Comparison of ENCODE assay signal across 9 cellular contexts in the genomic region with DNA sequence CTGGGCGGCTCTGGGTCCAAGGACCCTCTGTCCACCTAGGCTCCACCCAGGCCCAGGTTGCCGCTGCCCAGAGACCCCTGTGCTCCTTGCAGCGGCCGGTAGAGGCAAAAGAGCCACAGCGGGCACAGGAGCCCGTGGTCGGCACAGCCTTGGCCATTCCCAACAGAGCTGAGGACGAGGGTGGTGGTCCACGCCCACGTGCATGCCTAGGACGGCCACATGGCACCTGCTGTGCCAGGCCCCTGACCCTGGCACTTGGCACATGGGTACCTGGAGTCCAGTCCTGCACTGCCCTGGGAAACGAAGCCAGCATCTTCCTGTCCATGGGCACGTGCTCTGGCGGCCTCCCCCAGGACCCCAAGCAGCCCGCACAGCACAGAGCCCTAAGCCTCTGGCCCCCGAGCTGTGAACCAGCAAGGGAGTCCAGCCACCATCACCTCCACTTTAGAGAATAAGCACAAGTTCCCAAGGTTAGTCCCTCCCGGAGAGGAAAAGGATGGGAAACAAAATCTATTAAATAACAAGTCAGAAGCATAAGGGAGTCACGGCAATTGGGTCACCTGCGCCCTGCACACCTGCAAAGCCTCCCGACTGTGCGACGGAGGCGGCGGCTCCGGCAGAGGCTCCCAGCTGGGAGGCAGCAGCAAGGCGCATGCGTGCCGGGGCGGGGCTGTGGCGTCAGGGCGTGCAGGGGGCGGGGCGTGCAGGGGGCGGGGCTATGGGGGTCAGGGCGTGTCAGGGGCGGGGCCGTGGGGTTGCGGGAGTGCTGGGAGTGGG. TPM values are rescaled to one million over a fixed set of nuclear protein-coding genes. Genes with fewer than 3 reads are reported as not detected.
A peak's percentile ranks its signal among the peaks of the same experiment; 100 is the strongest.
DNase-seq lines count a peak whose midpoint lies in the region; ATAC-seq, FAIRE-seq and TF ChIP-seq lines count a peak whose summit lies in the region.
"Had no signal": no experiment of that assay in that cellular context is flagged by ENCODE, and none has a peak within 500 bp of the region (broad histone marks: within the 10 kb centered on the region; RNA-seq: fewer than 3 reads in every experiment).

No MANE protein-coding gene starts in this region.

- intact Hi-C loops in CD4-positive, alpha-beta T cell (cut with DNase I, micrococcal nuclease): no loop called here

- TF ChIP-seq EP300 in Ishikawa (IDR thresholded peaks at IDR 0.05; ENCODE audit: borderline replicate concordance): no peak

- no peak overlapping the region for H3K27ac ChIP-seq in CD4-positive, alpha-beta T cell (ENCODE audit: low read depth, low read length)
- H3K27ac ChIP-seq in ectodermal cell (ENCODE audit: insufficient read depth, low read depth, low read length, poor library complexity, severe bottlenecking) (no peak overlapping the region), neural progenitor cell (no peak overlapping the region)
- H3K27ac ChIP-seq: epithelial cell of prostate had no signal

- TF ChIP-seq CTCF in CD4-positive, alpha-beta T cell (IDR thresholded peaks at IDR 0.05): no peak
- no peak for TF ChIP-seq CTCF in neural progenitor cell (IDR thresholded peaks at IDR 0.05)

- no peak overlapping the region for H3K4me3 Mint-ChIP-seq in CD4-positive, alpha-beta T cell
- H3K4me3 Mint-ChIP-seq in neural progenitor cell: peak overlapping the region; percentile 80

- CTCF ChIA-PET in CD4-positive, alpha-beta T cell (lab: Charles Lee): no interaction called here

- no peak for FAIRE-seq in urothelium cell line (lab: Jason Lieb, UNC)

- H3K36me3 ChIP-seq in ectodermal cell (ENCODE audit: control insufficient read depth, insufficient read depth, low read length): no peaks in the 10 kb centered on the region
- no peaks in the 10 kb centered on the region for H3K36me3 ChIP-seq in neural progenitor cell

- ATAC-seq in CD4-positive, alpha-beta T cell (ENCODE audit: poor library complexity): peak; percentile 71
- ATAC-seq in HG02763 (IDR thresholded peaks at IDR 0.05; ENCODE audit: unreplicated experiment) (no peak), GM21423 (IDR thresholded peaks at IDR 0.05; ENCODE audit: unreplicated experiment) (no peak)

- POLR2A ChIA-PET in CD4-positive, alpha-beta T cell (lab: Charles Lee): no interaction called here

- TF ChIP-seq RAD21 in Ishikawa (IDR thresholded peaks at IDR 0.05; ENCODE audit: low read depth): no peak

- H3K4me1 Mint-ChIP-seq in CD4-positive, alpha-beta T cell (ENCODE audit: low read depth): no peaks in the 10 kb centered on the region
- H3K4me1 Mint-ChIP-seq in neural progenitor cell: peaks cover 16% of the 10 kb centered on the region

- H3K4me1 ChIP-seq in ectodermal cell (ENCODE audit: control insufficient read depth, insufficient read depth, low read length) (no peaks in the 10 kb centered on the region), neural progenitor cell (peaks cover 22% of the 10 kb centered on the region)

- WGBS in ectodermal cell, 2 experiments: 39% methylated on average over 38 of the region's 38 CpGs

- peak overlapping the region; percentile 75 for H3K4me2 ChIP-seq in neural progenitor cell

- H3K27me3 ChIP-seq in CD4-positive, alpha-beta T cell (ENCODE audit: control insufficient read depth, insufficient read depth, low read length): no peaks in the 10 kb centered on the region
- H3K27me3 ChIP-seq in ectodermal cell (ENCODE audit: control insufficient read depth, insufficient read depth, low read length, poor library complexity, severe bottlenecking) (no peaks in the 10 kb centered on the region), neural progenitor cell (peaks cover 7% of the 10 kb centered on the region)

- H3K36me3 Mint-ChIP-seq in CD4-positive, alpha-beta T cell (ENCODE audit: low read depth): no peaks in the 10 kb centered on the region
- H3K36me3 Mint-ChIP-seq in neural progenitor cell: no peaks in the 10 kb centered on the region

- H2AFZ ChIP-seq in neural progenitor cell (replicated peaks): no peak overlapping the region

- DNase-seq in CD4-positive, alpha-beta T cell: peak; percentile 23 to 76 (median 38)
- peak; percentile 66 for DNase-seq in activated CD4-positive, CD25-positive, alpha-beta regulatory T cell treated with anti-CD3 and anti-CD28 coated beads, Interleukin-2, amount 50 U/mL, for 72 hours
- DNase-seq in neural progenitor cell (ENCODE audit: low spot score) (peak; percentile 80), urothelium cell line (ENCODE audit: low spot score) (peak; percentile 93)

- no peak overlapping the region for H3K9ac ChIP-seq in neural progenitor cell

- no peaks in the 10 kb centered on the region for H4K20me1 ChIP-seq in neural progenitor cell (ENCODE audit: low read depth)

- H3K27me3 Mint-ChIP-seq in CD4-positive, alpha-beta T cell: no peaks in the 10 kb centered on the region
- peaks cover 9% of the 10 kb centered on the region for H3K27me3 Mint-ChIP-seq in neural progenitor cell (ENCODE audit: insufficient read depth, low read depth)

- peaks cover 12% of the 10 kb centered on the region for H3F3A ChIP-seq in neural progenitor cell (ENCODE audit: low read depth)

- H3K4me3 ChIP-seq in ectodermal cell (ENCODE audit: insufficient read depth, low read depth, low read length) (peak overlapping the region; percentile 38), neural progenitor cell (peak overlapping the region; percentile 52)

- H3K9me3 ChIP-seq in CD4-positive, alpha-beta T cell (ENCODE audit: control insufficient read depth, low read length): no peaks in the 10 kb centered on the region
- H3K9me3 ChIP-seq in ectodermal cell (ENCODE audit: control insufficient read depth, low read length): no peaks in the 10 kb centered on the region
- no peaks in the 10 kb centered on the region for H3K9me3 ChIP-seq in neural progenitor cell (ENCODE audit: low read depth)

- H3K27ac Mint-ChIP-seq in CD4-positive, alpha-beta T cell: no peak overlapping the region
- H3K27ac Mint-ChIP-seq in neural progenitor cell: no peak overlapping the region

- no peaks in the 10 kb centered on the region for H3K9me3 Mint-ChIP-seq in CD4-positive, alpha-beta T cell
- H3K9me3 Mint-ChIP-seq in neural progenitor cell: no peaks in the 10 kb centered on the region

- no peaks in the 10 kb centered on the region for H3K79me2 ChIP-seq in neural progenitor cell (ENCODE audit: low read depth)

TF ChIP-seq in Ishikawa, 13 proteins besides CTCF, POLR2A, EP300 and RAD21:
- TF ChIP-seq ZBTB7A (IDR thresholded peaks at IDR 0.05; ENCODE audit: low read depth) (peak; percentile 13; the same call in 1 of the 2 replicates), TAF1 (IDR thresholded peaks at IDR 0.05; ENCODE audit: low read depth) (no peak), CREB1 (IDR thresholded peaks at IDR 0.05; ENCODE audit: low read depth) (no peak)
- TF ChIP-seq, protein P1, sequence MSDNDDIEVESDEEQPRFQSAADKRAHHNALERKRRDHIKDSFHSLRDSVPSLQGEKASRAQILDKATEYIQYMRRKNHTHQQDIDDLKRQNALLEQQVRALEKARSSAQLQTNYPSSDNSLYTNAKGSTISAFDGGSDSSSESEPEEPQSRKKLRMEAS (IDR thresholded peaks at IDR 0.05): peak; percentile 66

RNA-seq across cellular contexts. Expression of a gene that starts 59.1 kb away (rescaled TPM):
- total RNA-seq in CD4-positive, alpha-beta T cell: 1 to 10 TPM; 4.9 to 5.2 TPM
- 20.6 TPM for polyA plus RNA-seq in ectodermal cell (2013, experiment 1 of 4)
- polyA plus RNA-seq in ectodermal cell (2013, experiment 2 of 4): 20.2 TPM
- 19.6 TPM for polyA plus RNA-seq in ectodermal cell (2013, experiment 3 of 4)
- 23.7 TPM for polyA plus RNA-seq in ectodermal cell (2013, experiment 4 of 4)
- total RNA-seq in neural progenitor cell (ENCODE audit: low replicate concordance): 2.5 and 13.5 TPM in 2 replicates

Comparison
In these comparisons a context has a peak if more than half of its experiments do, and no peak if none do; other contexts are left out.
1. DNase-seq: peak in every context shown above with its lines; median percentile 93 in urothelium cell line; 80 in neural progenitor cell; 66 in activated CD4-positive, CD25-positive, alpha-beta regulatory T cell treated with anti-CD3 and anti-CD28 coated beads, Interleukin-2, amount 50 U/mL, for 72 hours; 38 in CD4-positive, alpha-beta T cell.